18 cellular contexts compared by ENCODE assay signal in genomic region chr11:12402691-12403120, GRCh38. TPM values are rescaled to one million over a fixed set of nuclear protein-coding genes. Genes with fewer than 3 reads are reported as not detected.
DNase-seq lines count a peak whose midpoint lies in the region; ATAC-seq and TF ChIP-seq lines count a peak whose summit lies in the region.
"Had no signal": no experiment of that assay in that cellular context is flagged by ENCODE, and none has a peak within 500 bp of the region (broad histone marks: within the 10 kb centered on the region; RNA-seq: fewer than 3 reads in every experiment).

No MANE protein-coding gene starts in this region.

- no peak overlapping the region for H2BK20ac ChIP-seq in H9 (ENCODE audit: low read depth, low read length, poor library complexity, severe bottlenecking)

- no peak overlapping the region for H2AK5ac ChIP-seq in H9 (ENCODE audit: insufficient read length, low read length)

- H3K79me1 ChIP-seq in H9 (ENCODE audit: insufficient read depth, low read depth, low read length, poor library complexity, severe bottlenecking): no peaks in the 10 kb centered on the region

- H3K36me3 Mint-ChIP-seq in H9 (ENCODE audit: insufficient read depth in 1 of 3, low read depth in 3 of 3): peaks cover 2 to 7% (median 3%) of the 10 kb centered on the region in 3 experiments; a peak in 5 of 7 replicates
- no peaks in the 10 kb centered on the region for H3K36me3 Mint-ChIP-seq in T-cell
- H3K36me3 Mint-ChIP-seq: naive B cell had no signal

- no peak for TF ChIP-seq CTCF in H9 (conservative IDR thresholded peaks at IDR 0.05)
- TF ChIP-seq CTCF in smooth muscle cell (IDR thresholded peaks at IDR 0.05; ENCODE audit: borderline replicate concordance, insufficient read depth, poor library complexity, severe bottlenecking): no peak

- no peak overlapping the region for H3K14ac ChIP-seq in H9 (ENCODE audit: insufficient read depth, low read length)

- peaks cover 3% of the 10 kb centered on the region in 2 experiments for H3K9me3 Mint-ChIP-seq in H9
- H3K9me3 Mint-ChIP-seq in T-cell: no peaks in the 10 kb centered on the region
- H3K9me3 Mint-ChIP-seq: activated CD4-positive, alpha-beta T cell treated with anti-CD3 and anti-CD28 coated beads, Interleukin-2, amount 10 ng/mL, durations not matched to agents 7 days and 5 days had no signal

- no peaks in the 10 kb centered on the region for H3K79me2 ChIP-seq in H9 (ENCODE audit: insufficient read depth, low read length)
- peaks cover 95% of the 10 kb centered on the region for H3K79me2 ChIP-seq in smooth muscle cell (ENCODE audit: low read depth)

- no peak overlapping the region for H4K91ac ChIP-seq in H9 (ENCODE audit: insufficient read length, low read depth, low read length)

- no peak overlapping the region for H2BK5ac ChIP-seq in H9 (ENCODE audit: insufficient read length, low read length)

- DNase-seq in H9: no peak
- no peak for DNase-seq in left lobe of liver (ENCODE audit: low spot score)
- no peak for DNase-seq in smooth muscle cell (lab: John Stamatoyannopoulos, UW; ENCODE audit: unreplicated experiment)
- DNase-seq in T-cell: no peak
- no peak for DNase-seq in DMS114 treated with DMSO at 0.1 percent for 48 hours (lab: John Stamatoyannopoulos, UW; ENCODE audit: unreplicated experiment)
- DNase-seq in AG20443 (ENCODE audit: low spot score): no peak
- DNase-seq: activated CD4-positive, alpha-beta T cell treated with anti-CD3 and anti-CD28 coated beads, Interleukin-2, amount 10 ng/mL, durations not matched to agents 7 days and 5 days; activated CD8-positive, alpha-beta memory T cell treated with anti-CD3 and anti-CD28 coated beads, Interleukin-2, amount 50 U/mL, for 48 hours; DMS79; GOT3; left colon; naive B cell; NCI-H1105 treated with DMSO at 0.1 percent for 48 hours; SK-N-SH had no signal

- no peaks in the 10 kb centered on the region; the same call in 1 of the 2 replicates for H3K4me1 ChIP-seq in H9 (ENCODE audit: insufficient read depth, low read length)
- peaks cover 0 to 2% of the 10 kb centered on the region in 2 donors for H3K4me1 ChIP-seq in esophagus (ENCODE audit: control insufficient read depth in 2 of 2, insufficient read depth in 2 of 2, low read length in 1 of 2)
- H3K4me1 ChIP-seq in smooth muscle cell (ENCODE audit: low read depth): peaks cover 2% of the 10 kb centered on the region
- H3K4me1 ChIP-seq: parathyroid adenoma had no signal

- H3K4me3 Mint-ChIP-seq in H9 (no peak overlapping the region), T-cell (no peak overlapping the region)
- H3K4me3 Mint-ChIP-seq: activated CD4-positive, alpha-beta T cell treated with anti-CD3 and anti-CD28 coated beads, Interleukin-2, amount 10 ng/mL, durations not matched to agents 7 days and 5 days had no signal

- peaks cover 13% of the 10 kb centered on the region for H3F3A ChIP-seq in smooth muscle cell (ENCODE audit: low read depth)

- POLR2A ChIA-PET in T-cell (lab: Charles Lee): no interaction called here

- H3K23ac ChIP-seq in H9 (ENCODE audit: insufficient read length, low read depth, low read length): no peak overlapping the region

- H4K20me1 ChIP-seq in H9 (ENCODE audit: control insufficient read depth, insufficient read depth, insufficient read length): no peaks in the 10 kb centered on the region
- H4K20me1 ChIP-seq in smooth muscle cell (ENCODE audit: low read depth): peaks cover 87% of the 10 kb centered on the region

- H2BK120ac ChIP-seq in H9 (ENCODE audit: low read depth, low read length, poor library complexity, severe bottlenecking): no peak overlapping the region

- CTCF ChIA-PET in T-cell (lab: Charles Lee): interaction anchor here in 1 of 2 donors (0.6 kb wide), 1 partner anchor 123 kb away, joined by 6 read pairs; no protein-coding TSS in a partner anchor

- H3K23me2 ChIP-seq in H9 (ENCODE audit: insufficient read length, low read depth, low read length, poor library complexity, severe bottlenecking): no peaks in the 10 kb centered on the region

- H3K27me3 Mint-ChIP-seq in H9 (ENCODE audit: low read depth): no peaks in the 10 kb centered on the region
- peaks cover 0 to 3% of the 10 kb centered on the region in 2 donors for H3K27me3 Mint-ChIP-seq in T-cell
- H3K27me3 Mint-ChIP-seq: activated CD4-positive, alpha-beta T cell treated with anti-CD3 and anti-CD28 coated beads, Interleukin-2, amount 10 ng/mL, durations not matched to agents 7 days and 5 days had no signal

- ATAC-seq in left lobe of liver: peak; percentile 17
- no peak for ATAC-seq in T-cell (replicated peaks in 1 of 4)
- ATAC-seq in HG03045 (IDR thresholded peaks at IDR 0.05; ENCODE audit: unreplicated experiment): no peak
- ATAC-seq: left colon, Panc1 had no signal

- WGBS in H9 (ENCODE audit: extremely low coverage, insufficient read length, low lambda C conversion rate): no CpG with 5 or more reads among the region's 8 CpGs
- WGBS in esophagus, 2 donors: 61 to 66% methylated on average over 8 of the region's 8 CpGs
- 55% methylated on average over 8 of the region's 8 CpGs for WGBS in smooth muscle cell (ENCODE audit: low lambda C conversion rate)

- no peak overlapping the region for H4K5ac ChIP-seq in H9 (ENCODE audit: insufficient read length, low read depth, low read length)

- H3K4me3 ChIP-seq in esophagus (ENCODE audit: low read depth in 1 of 2, low read length in 2 of 2) (no peak overlapping the region), smooth muscle cell (no peak overlapping the region)

- no peak overlapping the region for H2BK15ac ChIP-seq in H9 (ENCODE audit: low read depth, low read length)

- H3K9ac ChIP-seq in H9 (ENCODE audit: extremely low read depth, insufficient read length, low read length) (no peak overlapping the region), smooth muscle cell (ENCODE audit: low read depth) (peak overlapping the region; percentile 13)
- H3K9ac ChIP-seq: parathyroid adenoma, SK-N-SH had no signal

- H3K27ac Mint-ChIP-seq in H9 (peak overlapping the region in 2 of 3 experiments; percentile 25 to 92; a peak in 2 of 7 replicates), T-cell (no peak overlapping the region)
- H3K27ac Mint-ChIP-seq: activated CD4-positive, alpha-beta T cell treated with anti-CD3 and anti-CD28 coated beads, Interleukin-2, amount 10 ng/mL, durations not matched to agents 7 days and 5 days had no signal

- no peak overlapping the region for H2BK12ac ChIP-seq in H9 (ENCODE audit: insufficient read length, low read depth, low read length)

- H3K4me1 Mint-ChIP-seq in H9 (peaks cover 13% of the 10 kb centered on the region in 2 experiments), T-cell (peaks cover under 1 to 3% (median under 1%) of the 10 kb centered on the region in 3 donors)
- H3K4me1 Mint-ChIP-seq: activated CD4-positive, alpha-beta T cell treated with anti-CD3 and anti-CD28 coated beads, Interleukin-2, amount 10 ng/mL, durations not matched to agents 7 days and 5 days; naive B cell had no signal

- no peak overlapping the region for H3K4ac ChIP-seq in H9 (ENCODE audit: low read depth, low read length)

- H3K27ac ChIP-seq in H9 (ENCODE audit: insufficient read length, low read depth, low read length) (no peak overlapping the region), esophagus (ENCODE audit: low read depth in 2 of 2, low read length in 1 of 2) (peak overlapping the region; percentile 18 to 44), smooth muscle cell (ENCODE audit: low read depth) (peak overlapping the region; percentile 57)
- H3K27ac ChIP-seq: parathyroid adenoma had no signal

- no peak overlapping the region for H3K18ac ChIP-seq in H9 (ENCODE audit: insufficient read length, low read depth, low read length)

- H3K9me3 ChIP-seq in H9 (ENCODE audit: control insufficient read depth, low read depth, low read length) (no peaks in the 10 kb centered on the region), esophagus (ENCODE audit: control insufficient read depth in 2 of 2, insufficient read depth in 1 of 2, low read depth in 1 of 2, low read length in 1 of 2) (no peaks in the 10 kb centered on the region), smooth muscle cell (replicated peaks; ENCODE audit: low read depth) (no peaks in the 10 kb centered on the region)
- H3K9me3 ChIP-seq: SK-N-SH had no signal

- H3K36me3 ChIP-seq in esophagus (ENCODE audit: control insufficient read depth in 2 of 2, insufficient read depth in 2 of 2, low read length in 1 of 2) (no peaks in the 10 kb centered on the region), smooth muscle cell (ENCODE audit: low read depth) (no peaks in the 10 kb centered on the region)

- H3K4me2 ChIP-seq in H9 (ENCODE audit: insufficient read depth, insufficient read length, low read length) (no peak overlapping the region), smooth muscle cell (peak overlapping the region; percentile 27)
- H3K4me2 ChIP-seq: SK-N-SH had no signal

- no peak overlapping the region for H4K8ac ChIP-seq in H9 (replicated peaks; ENCODE audit: insufficient read length, low read depth, low read length)

- H2AFZ ChIP-seq in H9 (ENCODE audit: low read length) (no peak overlapping the region), smooth muscle cell (ENCODE audit: low read depth) (no peak overlapping the region)
- H2AFZ ChIP-seq: parathyroid adenoma had no signal

- H3T11ph ChIP-seq in H9 (ENCODE audit: low read length): no peak overlapping the region

- no peaks in the 10 kb centered on the region for H3K27me3 ChIP-seq in H9 (ENCODE audit: insufficient read depth, low read length)
- H3K27me3 ChIP-seq in esophagus (ENCODE audit: control insufficient read depth in 1 of 2, insufficient read depth in 2 of 2, low read length in 2 of 2): no peaks in the 10 kb centered on the region
- H3K27me3 ChIP-seq in smooth muscle cell (ENCODE audit: low read depth): no peaks in the 10 kb centered on the region

- no peak overlapping the region for H3K56ac ChIP-seq in H9 (ENCODE audit: insufficient read length, low read depth, low read length)

RNA-seq across cellular contexts. Expression of gene PARVA, which starts 25.3 kb away (rescaled TPM):
- 18.1 and 21.8 TPM in 2 replicates for total RNA-seq in H9 (2021)
- polyA plus RNA-seq in esophagus: 10 to 100 TPM in 1 of 2 donors, 1 to 10 TPM in 1; 8.2 to 18.3 TPM
- total RNA-seq in left lobe of liver: 22.4 TPM
- total RNA-seq in smooth muscle cell: 73.9 and 78.6 TPM in 2 replicates
- 85.4 and 99.4 TPM in 2 replicates for polyA plus RNA-seq in smooth muscle cell
- total RNA-seq in T-cell: under 1 TPM; 0.41 to 0.93 (median 0.75) TPM

Comparison
In these comparisons a context has a peak if more than half of its experiments do, and no peak if none do; other contexts are left out.
1. H3K27ac Mint-ChIP-seq: peak in H9 (2 of 3); none in T-cell (0 of 2).